In genomic region chrX:68462653-68463052, GRCh38 we compare ENCODE assay signal across 9 cellular contexts. TPM values are rescaled to one million over a fixed set of nuclear protein-coding genes. Genes with fewer than 3 reads are reported as not detected.
DNase-seq lines count a peak whose midpoint lies in the region; ATAC-seq, FAIRE-seq and TF ChIP-seq lines count a peak whose summit lies in the region.
"Had no signal": no experiment of that assay in that cellular context is flagged by ENCODE, and none has a peak within 500 bp of the region (broad histone marks: within the 10 kb centered on the region; RNA-seq: fewer than 3 reads in every experiment).

No MANE protein-coding gene starts in this region.

- H3K4me3 ChIP-seq in A549 (no peak overlapping the region), SJSA1 (no peak overlapping the region)

- TF ChIP-seq POLR2A in A549 (IDR thresholded peaks at IDR 0.05; ENCODE audit: low read length), result no peak
- no peak for TF ChIP-seq POLR2A in erythroblast (IDR thresholded peaks at IDR 0.05; ENCODE audit: low read length)

- TF ChIP-seq EP300 in A549 (IDR thresholded peaks at IDR 0.05), result no peak

- H3K27ac ChIP-seq in A549 (no peak overlapping the region), SJSA1 (peak overlapping the region; percentile 88)

- ATAC-seq in A549, result peak in 1 of 2 experiments; percentile 62; a peak in 3 of 6 replicates
- peak; percentile 73 for ATAC-seq in HG03175 (IDR thresholded peaks at IDR 0.05; ENCODE audit: unreplicated experiment)

- no peaks in the 10 kb centered on the region for H3K9me3 ChIP-seq in A549
- no peaks in the 10 kb centered on the region for H3K9me3 ChIP-seq in SJSA1 (replicated peaks)

- H3K9me3 Mint-ChIP-seq in osteocyte (ENCODE audit: unreplicated experiment), result no peaks in the 10 kb centered on the region
- H3K9me3 Mint-ChIP-seq: stimulated activated naive CD8-positive, alpha-beta T cell treated with anti-CD3 and anti-CD28 coated beads, Interleukin-15, Interleukin-2, amounts not matched to agents 100 ng/mL and 50 ng/mL, for 24 hours had no signal

- no peaks in the 10 kb centered on the region for H3K4me1 Mint-ChIP-seq in osteocyte (ENCODE audit: unreplicated experiment)

- no peaks in the 10 kb centered on the region for H3K36me3 ChIP-seq in SJSA1

- CTCF ChIA-PET in A549 (lab: Yijun Ruan, JAX), result interaction anchor here (0.9 to 1.0 kb wide), 2 partner anchors 10 to 266 kb away, joined by 3 to 5 read pairs; no protein-coding TSS in a partner anchor

- H3K4me1 ChIP-seq in A549, result 0 out of 3 replicates have a peak, but pooled peaks cover 2% of the 10 kb centered on the region
- peaks cover 18% of the 10 kb centered on the region for H3K4me1 ChIP-seq in SJSA1 (replicated peaks)

- 42% methylated on average over 8 of the region's 8 CpGs for WGBS in A549 (ENCODE audit: missing lambda C conversion rate)

- POLR2A ChIA-PET in A549 (lab: Yijun Ruan, JAX), result no interaction called here

- H3K27me3 ChIP-seq in SJSA1 (replicated peaks), result no peaks in the 10 kb centered on the region

- no peak overlapping the region for H3K27ac Mint-ChIP-seq in osteocyte (ENCODE audit: unreplicated experiment)
- H3K27ac Mint-ChIP-seq: stimulated activated naive CD8-positive, alpha-beta T cell treated with anti-CD3 and anti-CD28 coated beads, Interleukin-15, Interleukin-2, amounts not matched to agents 100 ng/mL and 50 ng/mL, for 24 hours had no signal

- TF ChIP-seq RAD21 in A549 (conservative IDR thresholded peaks at IDR 0.05 in 1 of 2, IDR thresholded peaks at IDR 0.05 in 1 of 2), result peak; percentile 41 to 47

- DNase-seq in A549 (ENCODE audit: low read depth in 1 of 2, low spot score in 1 of 2), result peak in 1 of 2 experiments; percentile 48
- peak in 1 of 2 experiments; percentile 56 for DNase-seq in SJSA1 (ENCODE audit: low read depth in 1 of 2, low spot score in 2 of 2)
- peak; percentile 66 to 71 for DNase-seq in erythroblast (lab: John Stamatoyannopoulos, UW)
- no peak for DNase-seq in osteocyte (ENCODE audit: extremely low spot score, unreplicated experiment)
- no peak for DNase-seq in iPS-NIHi7 (ENCODE audit: extremely low spot score)
- no peak for DNase-seq in NCI-H510A (lab: John Stamatoyannopoulos, UW)

- peaks cover 3% of the 10 kb centered on the region for H3K27me3 Mint-ChIP-seq in osteocyte (ENCODE audit: unreplicated experiment)
- H3K27me3 Mint-ChIP-seq: stimulated activated naive CD8-positive, alpha-beta T cell treated with anti-CD3 and anti-CD28 coated beads, Interleukin-15, Interleukin-2, amounts not matched to agents 100 ng/mL and 50 ng/mL, for 24 hours had no signal

- H3K36me3 Mint-ChIP-seq in osteocyte (ENCODE audit: unreplicated experiment), result no peaks in the 10 kb centered on the region

- peak; percentile 31 for TF ChIP-seq CTCF in A549 (IDR thresholded peaks at IDR 0.05)
- TF ChIP-seq CTCF in GM12872 (IDR thresholded peaks at IDR 0.05; ENCODE audit: insufficient read depth, low read depth, low read length), result peak; percentile 53
- TF ChIP-seq CTCF in osteocyte (IDR thresholded peaks at IDR 0.05), result peak; percentile 62

- no peak overlapping the region for H3K4me3 Mint-ChIP-seq in osteocyte (ENCODE audit: unreplicated experiment)
- H3K4me3 Mint-ChIP-seq: stimulated activated naive CD8-positive, alpha-beta T cell treated with anti-CD3 and anti-CD28 coated beads, Interleukin-15, Interleukin-2, amounts not matched to agents 100 ng/mL and 50 ng/mL, for 24 hours had no signal

- 0 out of 3 replicates have a peak overlapping the region, but pooled peaks have one; percentile 17 for H3K4me2 ChIP-seq in A549

- no peak for FAIRE-seq in A549 (lab: Jason Lieb, UNC)

TF ChIP-seq in A549, 52 proteins besides CTCF, POLR2A, EP300 and RAD21:
- no peak for TF ChIP-seq BCL3 (IDR thresholded peaks at IDR 0.05)
- TF ChIP-seq SMC3 (IDR thresholded peaks at IDR 0.05), result peak; percentile 60

RNA-seq across cellular contexts. Expression of gene OPHN1, which starts 29.4 kb away (rescaled TPM):
- polyA plus RNA-seq in A549 (2011; rRNA removed) (3.9 and 5.7 TPM in 2 replicates), A549 (2017; fragmentation: RNase III; extraction: RNeasy Plus Mini Kit Qiagen cat#74134 plus additional on column Dnase treatment) (1.7 to 2.0 TPM (median 2.0 TPM) in 3 replicates)
- 0.37 and 0.76 TPM in 2 replicates for polyA plus RNA-seq in A549 (2012; cell fraction: cytosol; rRNA removed)
- 0.61 and 0.87 TPM in 2 replicates for polyA plus RNA-seq in A549 (2012; cell fraction: nucleus; rRNA removed)
- 12.1 and 12.3 TPM in 2 replicates for polyA minus RNA-seq in A549 (2011; rRNA and poly(A)+ RNA removed)
- 7.8 and 9.1 TPM in 2 replicates for total RNA-seq in SJSA1 (2014; rRNA removed; shearing (Covaris generic))
- 10.4 and 10.9 TPM in 2 replicates for total RNA-seq in osteocyte

RNA-seq across cellular contexts. Expression of gene YIPF6, which starts 36.2 kb away (rescaled TPM):
- polyA plus RNA-seq in A549 (2011; rRNA removed), result 58.9 and 59.2 TPM in 2 replicates
- polyA plus RNA-seq in A549 (2012; cell fraction: cytosol; rRNA removed), result 7.8 and 9.6 TPM in 2 replicates
- 2.7 and 5.7 TPM in 2 replicates for polyA plus RNA-seq in A549 (2012; cell fraction: nucleus; rRNA removed)
- polyA plus RNA-seq in A549 (2017; fragmentation: RNase III; extraction: RNeasy Plus Mini Kit Qiagen cat#74134 plus additional on column Dnase treatment), result 26.6 to 27.8 TPM (median 26.9 TPM) in 3 replicates
- 22.9 and 24.3 TPM in 2 replicates for polyA minus RNA-seq in A549 (2011; rRNA and poly(A)+ RNA removed)
- total RNA-seq in SJSA1 (2014; rRNA removed; shearing (Covaris generic)), result 21.3 and 32.0 TPM in 2 replicates
- 38.5 and 40.0 TPM in 2 replicates for total RNA-seq in osteocyte

Comparison
In these comparisons a context has a peak if more than half of its experiments do, and no peak if none do; other contexts are left out.
1. DNase-seq: peak in erythroblast (2 of 2); none in osteocyte (single experiment), iPS-NIHi7 (single experiment) and NCI-H510A (single experiment).
2. Peak in every context shown above with its lines, with median percentiles within 50 percentile points of each other: CTCF ChIP-seq.